In genomic region chr16:83164816-83165215, GRCh38 we compare ENCODE assay signal across 25 cellular contexts.
"Had no signal": no experiment of that assay in that cellular context is flagged by ENCODE, and none has a peak within 500 bp of the region (broad histone marks: within the 10 kb centered on the region; RNA-seq: fewer than 3 reads in every experiment).

No MANE protein-coding gene starts in this region.

- H3K27me3 Mint-ChIP-seq: dendritic cell treated with granulocyte-macrophage colony-stimulating factor and Interleukin-4, amounts not matched to agents 40 ng/mL and 50 ng/mL, for 4 days had no signal

- H3K27ac ChIP-seq: colonic mucosa, coronary artery, dorsolateral prefrontal cortex, epithelial cell of prostate, esophagus muscularis mucosa, esophagus squamous epithelium, foreskin keratinocyte, gastrocnemius medialis, gastroesophageal sphincter, heart left ventricle, heart right ventricle had no signal

- ATAC-seq: effector memory CD8-positive, alpha-beta T cell; esophagus mucosa; foreskin keratinocyte; gastrocnemius medialis; gastroesophageal sphincter; heart left ventricle; heart right ventricle had no signal

- H3K9me3 ChIP-seq: colonic mucosa, esophagus muscularis mucosa, esophagus squamous epithelium, gastrocnemius medialis, gastroesophageal sphincter had no signal

- H3K36me3 ChIP-seq: colonic mucosa, esophagus muscularis mucosa, esophagus squamous epithelium, gastrocnemius medialis, gastroesophageal sphincter, heart left ventricle, heart right ventricle had no signal

- H3K4me1 ChIP-seq: colonic mucosa, esophagus muscularis mucosa, esophagus squamous epithelium, foreskin keratinocyte, gastrocnemius medialis, gastroesophageal sphincter, heart left ventricle, heart right ventricle had no signal

- H3K4me3 Mint-ChIP-seq: dendritic cell treated with granulocyte-macrophage colony-stimulating factor and Interleukin-4, amounts not matched to agents 40 ng/mL and 50 ng/mL, for 4 days; effector memory CD8-positive, alpha-beta T cell; endodermal cell had no signal

- H3K27me3 ChIP-seq: colonic mucosa, dorsolateral prefrontal cortex, esophagus muscularis mucosa, esophagus squamous epithelium, foreskin keratinocyte, gastrocnemius medialis, gastroesophageal sphincter, heart left ventricle, heart right ventricle had no signal

- DNase-seq: colonic mucosa; cortex of kidney; dermis blood vessel endothelial cell; effector CD4-positive, alpha-beta T cell; effector CD8-positive, alpha-beta T cell; effector memory CD4-positive, alpha-beta T cell; effector memory CD8-positive, alpha-beta T cell; endodermal cell; erythroblast; esophagus squamous epithelium; foreskin fibroblast; foreskin keratinocyte; foreskin melanocyte; gastrocnemius medialis; glutamatergic neuron; head of caudate nucleus; heart left ventricle; heart right ventricle had no signal

- H3K9me3 Mint-ChIP-seq: dendritic cell treated with granulocyte-macrophage colony-stimulating factor and Interleukin-4, amounts not matched to agents 40 ng/mL and 50 ng/mL, for 4 days; effector memory CD8-positive, alpha-beta T cell; endodermal cell had no signal

- H3K27ac Mint-ChIP-seq: dendritic cell treated with granulocyte-macrophage colony-stimulating factor and Interleukin-4, amounts not matched to agents 40 ng/mL and 50 ng/mL, for 4 days; effector memory CD8-positive, alpha-beta T cell; endodermal cell had no signal

- H3K4me3 ChIP-seq: colonic mucosa, coronary artery, dorsolateral prefrontal cortex, esophagus muscularis mucosa, esophagus squamous epithelium, gastrocnemius medialis, gastroesophageal sphincter, heart left ventricle, heart right ventricle had no signal
